ENCODE assay signal across 12 cellular contexts in genomic region chr12:79911889-79912656, GRCh38. TPM values are rescaled to one million over a fixed set of nuclear protein-coding genes. Genes with fewer than 3 reads are reported as not detected.
DNase-seq lines count a peak whose midpoint lies in the region; ATAC-seq, FAIRE-seq and TF ChIP-seq lines count a peak whose summit lies in the region.
"Had no signal": no experiment of that assay in that cellular context is flagged by ENCODE, and none has a peak within 500 bp of the region (broad histone marks: within the 10 kb centered on the region; RNA-seq: fewer than 3 reads in every experiment).

No MANE protein-coding gene starts in this region.

- DNase-seq in Caki2 (ENCODE audit: low read depth) (peak; percentile 50), HCEC 1CT (peak; percentile 54), K562 (ENCODE audit: extremely low read depth in 1 of 4, low spot score in 3 of 4) (no peak), myocyte (ENCODE audit: low read depth) (peak; percentile 21), activated gamma-delta T cell treated with Interleukin-2 at 50 U/mL for 16 hours (no peak), AG20443 (ENCODE audit: low spot score) (no peak), NCI-H2029 treated with DMSO at 0.1 percent for 48 hours (lab: John Stamatoyannopoulos, UW) (no peak), nucleus accumbens (lab: John Stamatoyannopoulos, UW) (no peak)
- DNase-seq: gastrocnemius medialis; NCI-H2081; RPMI8226; stimulated activated naive CD8-positive, alpha-beta T cell treated with anti-CD3 and anti-CD28 coated beads, Interleukin-15, Interleukin-2, amounts not matched to agents 100 U/mL and 50 U/mL, for 24 hours had no signal

- peaks cover 100% of the 10 kb centered on the region for H3K79me2 ChIP-seq in K562 (ENCODE audit: control insufficient read depth, insufficient read depth, low read length)

- in situ Hi-C loops in Caki2 (cut with HindIII; ENCODE audit: low pct_unique_long_range_greater_than_20kb, low sequenced_read_pairs), result no loop called here
- in situ Hi-C loops in K562 (cut with MboI), result no loop called here

- no peaks in the 10 kb centered on the region for H3K27me3 ChIP-seq in K562 (ENCODE audit: control insufficient read depth in 2 of 2, insufficient read depth in 2 of 2, low read length in 2 of 2)
- H3K27me3 ChIP-seq: gastrocnemius medialis had no signal

- no peaks in the 10 kb centered on the region for H3K9me3 ChIP-seq in K562 (replicated peaks; ENCODE audit: control insufficient read depth, insufficient read depth, low read depth, low read length)
- H3K9me3 ChIP-seq: gastrocnemius medialis had no signal

- POLR2A ChIA-PET in K562 (lab: Yijun Ruan, JAX), result interaction anchor here (1.4 kb wide), 1 partner anchor 24 kb away, joined by 3 read pairs; no protein-coding TSS in a partner anchor

- no peak for TF ChIP-seq POLR2A in K562 (conservative IDR thresholded peaks at IDR 0.05)

- H3K27ac ChIP-seq in K562 (ENCODE audit: extremely low read depth, low read depth, low read length), result no peak overlapping the region
- H3K27ac ChIP-seq: gastrocnemius medialis had no signal

- peaks cover 10% of the 10 kb centered on the region; the same call in 2 of the 3 replicates for H3K36me3 ChIP-seq in K562 (ENCODE audit: control insufficient read depth, insufficient read depth, low read length)
- H3K36me3 ChIP-seq: gastrocnemius medialis had no signal

- CTCF ChIA-PET in K562 (lab: Yijun Ruan, JAX; ENCODE audit: low intra/inter-chr PET ratio), result no interaction called here

- no peaks in the 10 kb centered on the region for H3K9me1 ChIP-seq in K562 (ENCODE audit: control insufficient read depth, insufficient read depth, low read length)

- intact Hi-C loops in K562 (cut with micrococcal nuclease), result no loop called here

- TF ChIP-seq EP300 in K562 (IDR thresholded peaks at IDR 0.05; ENCODE audit: low read length), result no peak

- no TSS peak for BruUV-seq in K562 (replicated peaks; lab: Mats Ljungman, UMichigan)

- no peak overlapping the region for H3K4me2 ChIP-seq in K562 (ENCODE audit: insufficient read depth, low read length)

- TF ChIP-seq RAD21 in K562 (CRISPR knock-in tag; conservative IDR thresholded peaks at IDR 0.05 in 1 of 2, IDR thresholded peaks at IDR 0.05 in 1 of 2), result no peak

- 66% methylated on average over 6 of the region's 6 CpGs for WGBS in K562 (ENCODE audit: insufficient coverage, low coverage, missing lambda C conversion rate)

- no peak overlapping the region for H3K9ac ChIP-seq in K562 (ENCODE audit: insufficient read depth in 1 of 2, low read depth in 2 of 2, low read length in 2 of 2)

- no peak for FAIRE-seq in K562 (lab: Jason Lieb, UNC)

- ATAC-seq in K562, result peak; percentile 71
- ATAC-seq: gastrocnemius medialis; stimulated activated naive CD8-positive, alpha-beta T cell treated with anti-CD3 and anti-CD28 coated beads, Interleukin-15, Interleukin-2, amounts not matched to agents 100 U/mL and 50 U/mL, for 24 hours had no signal

- H2AFZ ChIP-seq in K562 (ENCODE audit: low read depth, low read length), result no peak overlapping the region

- no peak overlapping the region for H3K4me3 ChIP-seq in K562
- H3K4me3 ChIP-seq: gastrocnemius medialis had no signal

- TF ChIP-seq CTCF in K562 (IDR thresholded peaks at IDR 0.05 in 2 of 3, conservative IDR thresholded peaks at IDR 0.05 in 1 of 3; ENCODE audit: insufficient read depth in 2 of 3, low read depth in 1 of 3, low read length in 3 of 3), result no peak

- H3K4me1 ChIP-seq in K562 (replicated peaks in 1 of 2; ENCODE audit: control insufficient read depth in 2 of 2, insufficient read depth in 2 of 2, low read length in 2 of 2), result peaks cover 2 to 5% of the 10 kb centered on the region in 2 experiments; a peak in 3 of 5 replicates

- H4K20me1 ChIP-seq in K562 (replicated peaks; ENCODE audit: control insufficient read depth, insufficient read depth, low read length), result peaks cover 27% of the 10 kb centered on the region

TF ChIP-seq in K562, 482 proteins besides CTCF, POLR2A, EP300 and RAD21:
- TF ChIP-seq ZNF121 (CRISPR knock-in tag; conservative IDR thresholded peaks at IDR 0.05) (peak; percentile 58), CBX2 (IDR thresholded peaks at IDR 0.05; ENCODE audit: insufficient read depth, low read length, poor library complexity, severe bottlenecking) (no peak)

RNA-seq across cellular contexts. Expression of gene PPP1R12A, which starts 22.8 kb away (rescaled TPM):
- 67.8 and 150 TPM in 2 replicates for total RNA-seq in Caki2 (2014; rRNA removed; shearing (Covaris generic); ENCODE audit: low replicate concordance)
- 78.5 and 335 TPM in 2 replicates for total RNA-seq in K562 (2011; cell fraction: chromatin; rRNA removed; ENCODE audit: low replicate concordance)
- 46.4 and 56.5 TPM in 2 replicates for total RNA-seq in K562 (2011; cell fraction: nucleolus; rRNA removed)
- 94.4 and 121 TPM in 2 replicates for total RNA-seq in K562 (2011; cell fraction: nucleoplasm; rRNA removed)
- 68.0 and 116 TPM in 2 replicates for total RNA-seq in K562 (2014; rRNA removed)
- total RNA-seq in K562 (2014; rRNA removed; fragmentation: Illumina TruSeq; extraction: Trizol), result 106 and 131 TPM in 2 replicates
- total RNA-seq in K562 (2015; rRNA removed; fragmentation: Illumina TruSeq; extraction: Trizol), result 118 and 119 TPM in 2 replicates
- 51.9 and 53.3 TPM in 2 replicates for total RNA-seq in K562 (2021)
- polyA plus RNA-seq in K562 (2011; rRNA removed), result 49.3 and 51.3 TPM in 2 replicates
- 11.0 and 12.7 TPM in 2 replicates for polyA plus RNA-seq in K562 (2011; cell fraction: cytosol; rRNA removed)
- 52.5 and 67.8 TPM in 2 replicates for polyA plus RNA-seq in K562 (2011; cell fraction: nucleus; rRNA removed)
- 29.0 and 33.0 TPM in 2 replicates for polyA plus RNA-seq in K562 (2012)
- 83.8 and 109 TPM in 2 replicates for polyA plus RNA-seq in K562 (2014; fragmentation: Illumina TruSeq; extraction: Trizol)
- 10 to 100 TPM; 26.4 to 42.3 TPM for polyA plus RNA-seq in K562 (2014; fragmentation: Nextera tagmentation; extraction: Ambion mirVana)
- polyA plus RNA-seq in K562 (2014; rRNA removed), result 37.0 and 44.1 TPM in 2 replicates
- 232 and 234 TPM in 2 replicates for polyA minus RNA-seq in K562 (2011; rRNA and poly(A)+ RNA removed)
- 52.6 and 79.4 TPM in 2 replicates for polyA minus RNA-seq in K562 (2011; cell fraction: cytosol; rRNA and poly(A)+ RNA removed)
- 96.9 and 176 TPM in 2 replicates for polyA minus RNA-seq in K562 (2011; cell fraction: nucleus; rRNA and poly(A)+ RNA removed)
- total RNA-seq in myocyte, result 67.1 and 100 TPM in 2 replicates
- 29.8 TPM for polyA plus RNA-seq in myocyte (2012)

Comparison
In these comparisons a context has a peak if more than half of its experiments do, and no peak if none do; other contexts are left out.
1. DNase-seq: peak in Caki2 (single experiment), HCEC 1CT (single experiment) and myocyte (single experiment); none in K562 (0 of 4), activated gamma-delta T cell treated with Interleukin-2 at 50 U/mL for 16 hours (single experiment), AG20443 (single experiment), NCI-H2029 treated with DMSO at 0.1 percent for 48 hours (single experiment) and nucleus accumbens (0 of 56).